In the genomic region with DNA sequence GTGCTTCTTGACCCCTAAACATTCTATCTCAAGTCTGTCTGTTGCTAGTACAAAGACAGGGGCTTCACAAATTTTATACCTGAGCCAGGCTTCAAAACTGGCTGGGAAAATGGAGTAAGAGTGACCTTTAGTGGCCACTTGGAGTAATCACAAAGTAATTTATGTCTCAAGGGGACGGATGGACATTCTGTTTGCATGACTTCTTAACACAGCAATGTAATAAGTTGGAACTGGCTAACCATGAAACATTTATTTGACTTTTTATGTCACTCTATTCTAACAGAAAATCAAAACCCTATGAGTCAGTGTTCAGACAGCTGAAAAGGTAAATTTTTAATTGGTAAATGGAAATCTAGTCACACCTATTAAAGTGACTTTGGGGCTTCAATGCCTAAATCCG, we compare ENCODE assay signal across 8 cellular contexts.
DNase-seq lines count a peak whose midpoint lies in the region; ATAC-seq and TF ChIP-seq lines count a peak whose summit lies in the region.

No MANE protein-coding gene starts in this region.

- no peaks in the 10 kb centered on the region for H3K9me3 Mint-ChIP-seq in activated CD4-positive, alpha-beta T cell treated with anti-CD3 and anti-CD28 coated beads, Interleukin-2, amount 10 ng/mL, durations not matched to agents 7 days and 5 days

- no peak overlapping the region for H3K27ac Mint-ChIP-seq in activated CD4-positive, alpha-beta T cell treated with anti-CD3 and anti-CD28 coated beads, Interleukin-2, amount 10 ng/mL, durations not matched to agents 7 days and 5 days

- CTCF ChIA-PET in activated CD4-positive, alpha-beta T cell treated with anti-CD3 and anti-CD28 coated beads, Interleukin-2, amount 10 ng/mL, durations not matched to agents 7 days and 5 days (lab: Charles Lee): no interaction called here

- TF ChIP-seq CTCF in fibroblast of the aortic adventitia (IDR thresholded peaks at IDR 0.05; ENCODE audit: insufficient read depth, low read length) (peak; percentile 63), parathyroid adenoma (IDR thresholded peaks at IDR 0.05) (peak; percentile 43)

- H3K27me3 Mint-ChIP-seq in activated CD4-positive, alpha-beta T cell treated with anti-CD3 and anti-CD28 coated beads, Interleukin-2, amount 10 ng/mL, durations not matched to agents 7 days and 5 days: no peaks in the 10 kb centered on the region

- H3K4me3 Mint-ChIP-seq in activated CD4-positive, alpha-beta T cell treated with anti-CD3 and anti-CD28 coated beads, Interleukin-2, amount 10 ng/mL, durations not matched to agents 7 days and 5 days: no peak overlapping the region

- no peaks in the 10 kb centered on the region for H3K79me2 ChIP-seq in parathyroid adenoma

- no peak overlapping the region for H2AFZ ChIP-seq in parathyroid adenoma

- POLR2A ChIA-PET in activated CD4-positive, alpha-beta T cell treated with anti-CD3 and anti-CD28 coated beads, Interleukin-2, amount 10 ng/mL, durations not matched to agents 7 days and 5 days (lab: Charles Lee): no interaction called here

- no peaks in the 10 kb centered on the region for H3K36me3 Mint-ChIP-seq in activated CD4-positive, alpha-beta T cell treated with anti-CD3 and anti-CD28 coated beads, Interleukin-2, amount 10 ng/mL, durations not matched to agents 7 days and 5 days (ENCODE audit: low read depth)

- no peak overlapping the region for H3K9ac ChIP-seq in parathyroid adenoma

- ATAC-seq in GM18520 (IDR thresholded peaks at IDR 0.05; ENCODE audit: unreplicated experiment) (peak; percentile 46), HG02938 (IDR thresholded peaks at IDR 0.05; ENCODE audit: unreplicated experiment) (no peak)

- in situ Hi-C loops in ACHN (cut with HindIII; ENCODE audit: low pct_ligation_motif_present, low pct_unique_long_range_greater_than_20kb, low sequenced_read_pairs): no loop called here

- H3K36me3 ChIP-seq in parathyroid adenoma (ENCODE audit: control insufficient read depth, insufficient read depth, low read length): no peaks in the 10 kb centered on the region

- H3K9me3 ChIP-seq in parathyroid adenoma (ENCODE audit: control insufficient read depth, low read length): no peaks in the 10 kb centered on the region

- H3K27ac ChIP-seq in parathyroid adenoma: no peak overlapping the region

- DNase-seq in ACHN (peak; percentile 57), SHP77 (lab: John Stamatoyannopoulos, UW) (peak; percentile 7 to 35), fibroblast of the aortic adventitia (ENCODE audit: low read depth) (peak; percentile 93)
- DNase-seq in Jurkat, Clone E6-1 (ENCODE audit: low read depth, low spot score): peak; percentile 7
- DNase-seq in activated CD4-positive, alpha-beta T cell treated with anti-CD3 and anti-CD28 coated beads, Interleukin-2, amount 10 ng/mL, durations not matched to agents 7 days and 5 days: no peak

- H3K4me3 ChIP-seq in Jurkat, Clone E6-1 (ENCODE audit: low read length): no peak overlapping the region
- H3K4me3 ChIP-seq in fibroblast of the aortic adventitia (ENCODE audit: low read depth, low read length) (no peak overlapping the region), parathyroid adenoma (ENCODE audit: low read depth, low read length) (no peak overlapping the region)

- H3K27me3 ChIP-seq in parathyroid adenoma (ENCODE audit: control insufficient read depth, insufficient read depth, low read length): no peaks in the 10 kb centered on the region

- H3K4me1 ChIP-seq in parathyroid adenoma: no peaks in the 10 kb centered on the region

- H3K4me1 Mint-ChIP-seq in activated CD4-positive, alpha-beta T cell treated with anti-CD3 and anti-CD28 coated beads, Interleukin-2, amount 10 ng/mL, durations not matched to agents 7 days and 5 days: no peaks in the 10 kb centered on the region

- H3K4me2 ChIP-seq in parathyroid adenoma (ENCODE audit: low read length): no peak overlapping the region
